Comparison of ENCODE assay signal across 8 cellular contexts in genomic region chr9:107749787-107750444, GRCh38.
A peak's percentile ranks its signal among the peaks of the same experiment; 100 is the strongest.
DNase-seq lines count a peak whose midpoint lies in the region; ATAC-seq and TF ChIP-seq lines count a peak whose summit lies in the region.

No MANE protein-coding gene starts in this region.

- no peak overlapping the region; the same call in 1 of the 2 replicates for H3K27ac Mint-ChIP-seq in WTC11

- TF ChIP-seq CTCF in AG04449 (IDR thresholded peaks at IDR 0.05; ENCODE audit: insufficient read depth, low read length, missing control alignments) (no peak), WTC11 (IDR thresholded peaks at IDR 0.05) (no peak), retinal pigment epithelial cell (conservative IDR thresholded peaks at IDR 0.05; ENCODE audit: low read depth, low read length) (no peak)

- H3K4me3 ChIP-seq in AG04449 (ENCODE audit: low read depth, low read length): no peak overlapping the region
- no peak overlapping the region for H3K4me3 ChIP-seq in retinal pigment epithelial cell (ENCODE audit: low read length)

- intact Hi-C loops in left ventricle myocardium superior (cut with micrococcal nuclease): no loop called here

- H3K36me3 Mint-ChIP-seq in WTC11: no peaks in the 10 kb centered on the region

- DNase-seq in AG04449 (ENCODE audit: low read depth, low spot score): peak; percentile 52
- DNase-seq in LHCN-M2 (ENCODE audit: low read depth): peak; percentile 92
- DNase-seq in WTC11 (ENCODE audit: low spot score): peak; percentile 69
- DNase-seq in left ventricle myocardium superior: peak; percentile 88
- DNase-seq in retinal pigment epithelial cell (ENCODE audit: low read depth): peak; percentile 71
- DNase-seq in NK-92 treated with Interleukin-12 subunit alpha and Interleukin-12 subunit beta, amount 100 ng/mL, for 24 hours (lab: John Stamatoyannopoulos, UW): no peak

- no peaks in the 10 kb centered on the region for H3K27me3 Mint-ChIP-seq in WTC11 (ENCODE audit: low read depth)

- POLR2A ChIA-PET in AG04449 (lab: Yijun Ruan, JAX): interaction anchor here (1.2 kb wide), 1 partner anchor 259 kb away, joined by 3 read pairs; no protein-coding TSS in a partner anchor
- POLR2A ChIA-PET in WTC11 (lab: Charles Lee): no interaction called here

- no peaks in the 10 kb centered on the region for H3K9me3 Mint-ChIP-seq in WTC11

- no peak overlapping the region for H3K4me3 Mint-ChIP-seq in WTC11

- TF ChIP-seq POLR2A in GM18505 (IDR thresholded peaks at IDR 0.05; ENCODE audit: borderline replicate concordance, extremely low read depth, insufficient read depth, insufficient read length): no peak

- CTCF ChIA-PET in AG04449 (lab: Yijun Ruan, JAX) (interaction anchor here (2.7 kb wide), 1 partner anchor 13 kb away, joined by 8 read pairs; no protein-coding TSS in a partner anchor), WTC11 (lab: Charles Lee) (interaction anchor here (1.8 kb wide), 1 partner anchor 284 kb away, joined by 4 read pairs; no protein-coding TSS in a partner anchor)

- ATAC-seq in WTC11 (peak; percentile 89), left ventricle myocardium superior (peak; percentile 92), GM19467 (IDR thresholded peaks at IDR 0.05; ENCODE audit: unreplicated experiment) (no peak), GM18505 (IDR thresholded peaks at IDR 0.05; ENCODE audit: unreplicated experiment) (no peak)

- H3K4me1 Mint-ChIP-seq in WTC11: peaks cover 31% of the 10 kb centered on the region

TF ChIP-seq in WTC11, 78 proteins besides CTCF, POLR2A, EP300 and RAD21 (continues in another document):
- TF ChIP-seq AR (CRISPR knock-in tag; IDR thresholded peaks at IDR 0.05) (no peak), TEAD1 (CRISPR knock-in tag; IDR thresholded peaks at IDR 0.05) (no peak), ATF1 (CRISPR knock-in tag; IDR thresholded peaks at IDR 0.05) (no peak), ATF2 (CRISPR knock-in tag; IDR thresholded peaks at IDR 0.05; ENCODE audit: borderline replicate concordance, low read depth) (no peak), FOXK1 (CRISPR knock-in tag; IDR thresholded peaks at IDR 0.05) (no peak), RELA (CRISPR knock-in tag; IDR thresholded peaks at IDR 0.05; ENCODE audit: borderline replicate concordance) (no peak), PRDM15 (CRISPR knock-in tag; IDR thresholded peaks at IDR 0.05) (no peak), ZNF396 (CRISPR knock-in tag; IDR thresholded peaks at IDR 0.05; ENCODE audit: borderline replicate concordance) (no peak), NFYB (CRISPR knock-in tag; conservative IDR thresholded peaks at IDR 0.05; ENCODE audit: low read depth) (no peak), CREB1 (CRISPR knock-in tag; IDR thresholded peaks at IDR 0.05) (no peak), HMGXB4 (CRISPR knock-in tag; IDR thresholded peaks at IDR 0.05) (no peak), AFF4 (CRISPR knock-in tag; IDR thresholded peaks at IDR 0.05; ENCODE audit: borderline replicate concordance) (no peak), ZNF138 (CRISPR knock-in tag; conservative IDR thresholded peaks at IDR 0.05) (no peak)

Comparison
In these comparisons a context has a peak if more than half of its experiments do, and no peak if none do; other contexts are left out.
1. ATAC-seq: peak in WTC11 (single experiment) and left ventricle myocardium superior (single experiment); none in GM19467 (single experiment) and GM18505 (single experiment).